14 cellular contexts compared by ENCODE assay signal in genomic region chr1:30857062-30857461, GRCh38.
"Had no signal": no experiment of that assay in that cellular context is flagged by ENCODE, and none has a peak within 500 bp of the region (broad histone marks: within the 10 kb centered on the region; RNA-seq: fewer than 3 reads in every experiment).

No MANE protein-coding gene starts in this region.

- FAIRE-seq: HepG2 had no signal

- H3K4me3 ChIP-seq: MG63, PC-9, Peyer's patch, SJSA1, SK-N-MC had no signal

- H3K9me3 ChIP-seq: MG63, Peyer's patch, SJSA1 had no signal

- DNase-seq: IMR-90; Karpas-422; KG1; MG63; NCI-H524; NK-92 treated with Interleukin-12 subunit alpha and Interleukin-12 subunit beta, amount 100 ng/mL, for 24 hours; OCI-M1; PC-9; Peyer's patch; SIG-M5 had no signal

- H3K4me1 ChIP-seq: Peyer's patch had no signal

- H3K27ac ChIP-seq: PC-9, Peyer's patch, SJSA1, SK-N-MC had no signal

- H3K36me3 ChIP-seq: MG63, Peyer's patch, SJSA1 had no signal

- ATAC-seq: HepG2, Right ventricle myocardium inferior had no signal

- H3K27me3 ChIP-seq: Peyer's patch, SJSA1 had no signal
